In genomic region chr3:188220988-188221818, GRCh38 we compare ENCODE assay signal across 14 cellular contexts.
DNase-seq lines count a peak whose midpoint lies in the region; ATAC-seq and TF ChIP-seq lines count a peak whose summit lies in the region.
"Had no signal": no experiment of that assay in that cellular context is flagged by ENCODE, and none has a peak within 500 bp of the region (broad histone marks: within the 10 kb centered on the region; RNA-seq: fewer than 3 reads in every experiment).

No MANE protein-coding gene starts in this region.

- no peaks in the 10 kb centered on the region for H3K27me3 ChIP-seq in left ventricle myocardium inferior (ENCODE audit: low read depth)
- H3K27me3 ChIP-seq in rectal smooth muscle tissue (ENCODE audit: control insufficient read depth, insufficient read depth, low read length), result no peaks in the 10 kb centered on the region
- H3K27me3 ChIP-seq: BLaER1, cardiac muscle cell, neutrophil had no signal

- H3K4me3 ChIP-seq in astrocyte of the spinal cord (ENCODE audit: low read depth, low read length) (no peak overlapping the region), left ventricle myocardium inferior (no peak overlapping the region), rectal smooth muscle tissue (ENCODE audit: low read length) (no peak overlapping the region)
- H3K4me3 ChIP-seq: BLaER1, cardiac muscle cell had no signal

- no peaks in the 10 kb centered on the region for H3K9me3 ChIP-seq in left ventricle myocardium inferior (replicated peaks)
- H3K9me3 ChIP-seq: BLaER1, neutrophil had no signal

- H3K36me3 ChIP-seq in left ventricle myocardium inferior (no peaks in the 10 kb centered on the region), rectal smooth muscle tissue (ENCODE audit: control insufficient read depth, insufficient read depth, low read length) (no peaks in the 10 kb centered on the region)
- H3K36me3 ChIP-seq: cardiac muscle cell, neutrophil had no signal

- peak; percentile 83 for DNase-seq in AG20443 (ENCODE audit: low spot score)
- DNase-seq in astrocyte of the spinal cord (ENCODE audit: low read depth, low spot score), result peak; percentile 68
- no peak for DNase-seq in left ventricle myocardium inferior
- DNase-seq in GM19238 (ENCODE audit: insufficient read length, low spot score), result no peak
- DNase-seq in activated T-cell treated with anti-CD3 and anti-CD28 coated beads for 4 hours, result no peak
- DNase-seq in NCI-H1436 (lab: John Stamatoyannopoulos, UW), result no peak
- DNase-seq: activated CD8-positive, alpha-beta memory T cell treated with anti-CD3 and anti-CD28 coated beads, Interleukin-2, amount 10 ng/mL, durations not matched to agents 7 days and 5 days; NCI-H526 treated with DMSO at 0.1 percent for 48 hours; T-cell had no signal

- ATAC-seq in HG03025 (IDR thresholded peaks at IDR 0.05; ENCODE audit: low FRiP score, unreplicated experiment), result no peak
- ATAC-seq: activated CD8-positive, alpha-beta memory T cell treated with anti-CD3 and anti-CD28 coated beads, Interleukin-2, amount 10 ng/mL, durations not matched to agents 7 days and 5 days; T-cell had no signal

- in situ Hi-C loops in astrocyte of the spinal cord (cut with HindIII; ENCODE audit: low sequenced_read_pairs), result no loop called here

- intact Hi-C loops in left ventricle myocardium inferior (cut with micrococcal nuclease), result no loop called here

- H3K4me1 ChIP-seq in left ventricle myocardium inferior (peaks cover 87% of the 10 kb centered on the region), rectal smooth muscle tissue (ENCODE audit: control insufficient read depth, insufficient read depth, low read length) (peaks cover 48% of the 10 kb centered on the region)

- H3K9ac ChIP-seq in rectal smooth muscle tissue (ENCODE audit: low read length), result no peak overlapping the region
- H3K9ac ChIP-seq: BLaER1 had no signal

- TF ChIP-seq CTCF in astrocyte of the spinal cord (IDR thresholded peaks at IDR 0.05; ENCODE audit: low read depth, low read length), result no peak
- TF ChIP-seq CTCF in left ventricle myocardium inferior (IDR thresholded peaks at IDR 0.05; ENCODE audit: borderline replicate concordance), result no peak

- H3K27ac ChIP-seq in left ventricle myocardium inferior (replicated peaks), result peak overlapping the region; percentile 81
- peak overlapping the region; percentile 96 for H3K27ac ChIP-seq in rectal smooth muscle tissue (ENCODE audit: low read depth, low read length)
- H3K27ac ChIP-seq: BLaER1, cardiac muscle cell, neutrophil had no signal

Comparison
In these comparisons a context has a peak if more than half of its experiments do, and no peak if none do; other contexts are left out.
1. DNase-seq: peak in AG20443 (single experiment) and astrocyte of the spinal cord (single experiment); none in left ventricle myocardium inferior (single experiment), GM19238 (single experiment), activated T-cell treated with anti-CD3 and anti-CD28 coated beads for 4 hours (single experiment) and NCI-H1436 (single experiment).